In the genomic region with DNA sequence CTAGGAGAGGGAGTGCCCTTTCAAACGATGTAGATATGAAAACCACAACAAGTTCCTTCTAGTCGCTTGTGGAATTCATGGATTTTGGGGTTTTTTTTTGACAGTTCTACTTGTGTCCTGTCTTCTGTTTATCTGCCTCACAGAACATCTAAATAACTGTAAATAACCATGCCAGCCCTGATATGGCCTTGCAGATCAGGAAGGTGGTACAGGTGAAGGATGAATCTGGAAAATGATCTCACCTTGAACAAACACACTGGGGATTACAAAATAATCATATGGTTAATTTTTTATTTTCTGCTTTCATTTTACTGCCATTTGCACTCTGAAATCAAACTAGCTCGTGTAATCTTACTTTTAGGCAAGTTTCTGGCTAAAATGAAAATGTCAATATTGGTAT, we compare ENCODE assay signal across 27 cellular contexts. TPM values are rescaled to one million over a fixed set of nuclear protein-coding genes. Genes with fewer than 3 reads are reported as not detected.
A peak's percentile ranks its signal among the peaks of the same experiment; 100 is the strongest.
DNase-seq lines count a peak whose midpoint lies in the region; ATAC-seq, FAIRE-seq and TF ChIP-seq lines count a peak whose summit lies in the region.
"Had no signal": no experiment of that assay in that cellular context is flagged by ENCODE, and none has a peak within 500 bp of the region (broad histone marks: within the 10 kb centered on the region; RNA-seq: fewer than 3 reads in every experiment).

No MANE protein-coding gene starts in this region.

- TF ChIP-seq EP300 in HepG2 (IDR thresholded peaks at IDR 0.05; ENCODE audit: low read depth in 2 of 2, low read length in 2 of 2): no peak
- TF ChIP-seq EP300 in HepG2 (CRISPR knock-in tag; IDR thresholded peaks at IDR 0.05; ENCODE audit: borderline replicate concordance): no peak

- no peaks in the 10 kb centered on the region for H3K9me3 Mint-ChIP-seq in type B pancreatic cell
- H3K9me3 Mint-ChIP-seq: CD4-positive, alpha-beta T cell; IgD-negative memory B cell had no signal

- H3K27ac ChIP-seq in liver (ENCODE audit: low read depth in 1 of 2, low read length in 2 of 2) (peak overlapping the region; percentile 77 to 88), HepG2 (ENCODE audit: extremely low read length, insufficient read depth, low read length) (no peak overlapping the region), kidney (ENCODE audit: low read depth in 2 of 2, low read length in 2 of 2) (no peak overlapping the region)
- H3K27ac ChIP-seq: BLaER1 treated with 17β-estradiol and CSF1 and Interleukin-3, amounts not matched to agents 10 nM and 100 nM; KMS-11; Peyer's patch had no signal

- 26% methylated on average over 3 of the region's 3 CpGs for WGBS in liver
- 66% methylated on average over 3 of the region's 3 CpGs for WGBS in HepG2 (ENCODE audit: low lambda C conversion rate)

- FAIRE-seq in HepG2 (lab: Jason Lieb, UNC) (no peak), kidney (lab: Jason Lieb, UNC) (peak; percentile 13)
- FAIRE-seq: A204.1, GM12892, H1 had no signal

- H3K4me3 Mint-ChIP-seq in T-helper 17 cell: no peak overlapping the region
- no peak overlapping the region for H3K4me3 Mint-ChIP-seq in type B pancreatic cell
- H3K4me3 Mint-ChIP-seq: CD4-positive, alpha-beta T cell; IgD-negative memory B cell had no signal

- no peaks in the 10 kb centered on the region for H3K27me3 Mint-ChIP-seq in T-helper 17 cell
- H3K27me3 Mint-ChIP-seq in type B pancreatic cell: no peaks in the 10 kb centered on the region
- H3K27me3 Mint-ChIP-seq: CD4-positive, alpha-beta T cell had no signal

- H3K27me3 ChIP-seq in liver (ENCODE audit: control insufficient read depth in 4 of 4, insufficient read depth in 4 of 4, low read length in 3 of 4): no peaks in the 10 kb centered on the region
- H3K27me3 ChIP-seq in HepG2 (ENCODE audit: control insufficient read depth in 1 of 2, insufficient read depth in 2 of 2, low read length in 2 of 2): no peaks in the 10 kb centered on the region
- H3K27me3 ChIP-seq: Peyer's patch had no signal

- no peak overlapping the region for H3K9ac ChIP-seq in liver (ENCODE audit: low read depth in 1 of 2, low read length in 2 of 2)
- H3K9ac ChIP-seq in HepG2 (ENCODE audit: insufficient read depth, low read depth, low read length): no peak overlapping the region
- no peak overlapping the region for H3K9ac ChIP-seq in kidney (ENCODE audit: low read length in 2 of 2)
- H3K9ac ChIP-seq: BLaER1 treated with 17β-estradiol and CSF1 and Interleukin-3, amounts not matched to agents 10 nM and 100 nM; KMS-11 had no signal

- CTCF ChIA-PET in HepG2 (lab: Yijun Ruan, JAX; ENCODE audit: low intra/inter-chr PET ratio, low total read pairs): no interaction called here

- peaks cover 14% of the 10 kb centered on the region for H3K4me1 Mint-ChIP-seq in T-helper 17 cell
- H3K4me1 Mint-ChIP-seq in type B pancreatic cell (ENCODE audit: unreplicated experiment): no peaks in the 10 kb centered on the region

- ATAC-seq in HepG2: no peak
- ATAC-seq in T-helper 17 cell: no peak
- no peak for ATAC-seq in HG03025 (IDR thresholded peaks at IDR 0.05; ENCODE audit: low FRiP score, unreplicated experiment)

- intact Hi-C loops in HepG2 (cut with micrococcal nuclease; ENCODE audit: unreplicated experiment): no loop called here
- intact Hi-C loops in kidney (cut with DNase I): no loop called here

- H2AFZ ChIP-seq in HepG2 (ENCODE audit: low read length): no peak overlapping the region

- no peaks in the 10 kb centered on the region for H3K36me3 ChIP-seq in liver (ENCODE audit: control insufficient read depth in 4 of 4, insufficient read depth in 3 of 4, low read depth in 1 of 4, low read length in 3 of 4)
- H3K36me3 ChIP-seq in HepG2 (replicated peaks in 1 of 2; ENCODE audit: control insufficient read depth in 1 of 2, insufficient read depth in 2 of 2, low read length in 2 of 2): no peaks in the 10 kb centered on the region
- H3K36me3 ChIP-seq in kidney (ENCODE audit: control insufficient read depth in 1 of 2, insufficient read depth in 2 of 2, low read length in 2 of 2): no peaks in the 10 kb centered on the region
- H3K36me3 ChIP-seq: BLaER1 treated with 17β-estradiol and CSF1 and Interleukin-3, amounts not matched to agents 10 nM and 100 nM; Peyer's patch had no signal

- peaks cover 5% of the 10 kb centered on the region for H3K36me3 Mint-ChIP-seq in T-helper 17 cell (ENCODE audit: low read depth)
- H3K36me3 Mint-ChIP-seq in type B pancreatic cell: no peaks in the 10 kb centered on the region

- H3K27ac Mint-ChIP-seq in T-helper 17 cell: peak overlapping the region; percentile 83
- peak overlapping the region; percentile 39 for H3K27ac Mint-ChIP-seq in type B pancreatic cell
- H3K27ac Mint-ChIP-seq: CD4-positive, alpha-beta T cell; IgD-negative memory B cell had no signal

- no peak overlapping the region for H3K4me2 ChIP-seq in HepG2 (ENCODE audit: low read depth, low read length)
- H3K4me2 ChIP-seq: BLaER1 treated with 17β-estradiol and CSF1 and Interleukin-3, amounts not matched to agents 10 nM and 100 nM; KMS-11 had no signal

- H3K79me2 ChIP-seq in HepG2 (ENCODE audit: insufficient read depth, low read length): no peaks in the 10 kb centered on the region

- in situ Hi-C loops in HepG2 (cut with HindIII; ENCODE audit: extremely low pct_ligation_motif_present, low pct_unique_long_range_greater_than_20kb): no loop called here

- no TSS peak for BruUV-seq in HepG2 (replicated peaks; lab: Mats Ljungman, UMichigan)

- H3K9me3 ChIP-seq in liver (ENCODE audit: control insufficient read depth in 4 of 4, low read length in 3 of 4): no peaks in the 10 kb centered on the region
- no peaks in the 10 kb centered on the region for H3K9me3 ChIP-seq in HepG2 (ENCODE audit: low read length)
- no peaks in the 10 kb centered on the region for H3K9me3 ChIP-seq in T-helper 17 cell (ENCODE audit: control insufficient read depth, low read length, poor library complexity, severe bottlenecking)
- H3K9me3 ChIP-seq in kidney (ENCODE audit: control insufficient read depth in 1 of 2, low read length in 2 of 2): no peaks in the 10 kb centered on the region
- H3K9me3 ChIP-seq: BLaER1 treated with 17β-estradiol and CSF1 and Interleukin-3, amounts not matched to agents 10 nM and 100 nM; Caco-2; Peyer's patch had no signal

- H3K4me1 ChIP-seq in liver (ENCODE audit: control insufficient read depth in 4 of 4, insufficient read depth in 4 of 4, low read length in 3 of 4): peaks cover 0 to 4% (median 2%) of the 10 kb centered on the region in 4 donors
- no peaks in the 10 kb centered on the region for H3K4me1 ChIP-seq in HepG2 (ENCODE audit: insufficient read depth, low read length)
- H3K4me1 ChIP-seq in kidney (ENCODE audit: control insufficient read depth in 1 of 2, insufficient read depth in 1 of 2, low read depth in 1 of 2, low read length in 2 of 2): no peaks in the 10 kb centered on the region
- H3K4me1 ChIP-seq: BLaER1 treated with 17β-estradiol and CSF1 and Interleukin-3, amounts not matched to agents 10 nM and 100 nM; Peyer's patch had no signal

- DNase-seq in HepG2 (ENCODE audit: low spot score): no peak
- DNase-seq in T-helper 17 cell: no peak
- no peak for DNase-seq in kidney
- DNase-seq in type B pancreatic cell (ENCODE audit: extremely low spot score, unreplicated experiment): no peak
- no peak for DNase-seq in hippocampal formation (lab: John Stamatoyannopoulos, UW)
- no peak for DNase-seq in activated CD4-positive, alpha-beta T cell treated with anti-CD3 and anti-CD28 coated beads for 48 hours
- DNase-seq: AML-193; Caco-2; CD4-positive, alpha-beta T cell; DMS 273 treated with DMSO at 0.1 percent for 48 hours; DND-41; HCEC 1CT; MM.1S; NCI-H2081; NCI-H226; NCI-H510A; NCI-H69; Peyer's patch; SHP77 treated with DMSO at 0.1 percent for 48 hours had no signal

- no peak for TF ChIP-seq RAD21 in liver (IDR thresholded peaks at IDR 0.05)
- TF ChIP-seq RAD21 in HepG2 (CRISPR knock-in tag; IDR thresholded peaks at IDR 0.05): no peak

- no peak for TF ChIP-seq CTCF in liver (IDR thresholded peaks at IDR 0.05; ENCODE audit: low read depth, low read length, missing input control)
- no peak for TF ChIP-seq CTCF in HepG2 (CRISPR knock-in tag; IDR thresholded peaks at IDR 0.05)
- TF ChIP-seq CTCF in kidney (IDR thresholded peaks at IDR 0.05; ENCODE audit: borderline replicate concordance, extremely low read depth, insufficient read depth): no peak
- no peak for TF ChIP-seq CTCF in type B pancreatic cell (conservative IDR thresholded peaks at IDR 0.05)

- no peak overlapping the region for H3K4me3 ChIP-seq in liver (ENCODE audit: low read depth in 1 of 3, low read length in 3 of 3)
- no peak overlapping the region for H3K4me3 ChIP-seq in HepG2 (replicated peaks in 1 of 3; ENCODE audit: insufficient read depth in 1 of 3, low read depth in 2 of 3, low read length in 3 of 3)
- H3K4me3 ChIP-seq in kidney (ENCODE audit: low read length in 2 of 2): no peak overlapping the region
- H3K4me3 ChIP-seq: BLaER1 treated with 17β-estradiol and CSF1 and Interleukin-3, amounts not matched to agents 10 nM and 100 nM; Peyer's patch had no signal

- POLR2A ChIA-PET in HepG2 (lab: Yijun Ruan, JAX): no interaction called here

- TF ChIP-seq POLR2A in HepG2 (IDR thresholded peaks at IDR 0.05; ENCODE audit: insufficient read depth in 1 of 2, low read depth in 2 of 2, low read length in 2 of 2): no peak

- H4K20me1 ChIP-seq in HepG2 (ENCODE audit: insufficient read depth, low read length): no peaks in the 10 kb centered on the region

RNA-seq across cellular contexts. Expression of gene GPR82, which starts 37.2 kb away (rescaled TPM):
- under 1 TPM; 0.14 to 0.67 TPM for total RNA-seq in liver
- polyA plus RNA-seq in liver: under 1 TPM; 0.59 to 0.61 TPM
- not detected in 2 replicates for total RNA-seq in HepG2 (2016; rRNA removed; fragmentation: Illumina TruSeq; extraction: Trizol)
- not detected in 2 replicates for total RNA-seq in HepG2 (2016; cell fraction: cytosol; rRNA removed; fragmentation: Illumina TruSeq; extraction: Trizol; ENCODE audit: low read depth)
- not detected in 2 replicates for total RNA-seq in HepG2 (2016; cell fraction: insoluble cytoplasmic fraction; rRNA removed; fragmentation: Illumina TruSeq; extraction: Trizol)
- total RNA-seq in HepG2 (2016; cell fraction: membrane; rRNA removed; fragmentation: Illumina TruSeq; extraction: Trizol): not detected in 2 replicates
- total RNA-seq in HepG2 (2016; cell fraction: nucleus; rRNA removed; fragmentation: Illumina TruSeq; extraction: Trizol): not detected in 2 replicates
- not detected in 2 replicates for polyA plus RNA-seq in HepG2 (2011; rRNA removed)
- not detected in 2 replicates for polyA plus RNA-seq in HepG2 (2011; cell fraction: cytosol; rRNA removed)
- not detected in 2 replicates for polyA plus RNA-seq in HepG2 (2011; cell fraction: nucleus; rRNA removed)
- polyA plus RNA-seq in HepG2 (2012): 0.05 TPM in 1 of 2 replicates, not detected in the other
- not detected in 2 replicates for polyA plus RNA-seq in HepG2 (2016; cell fraction: cytosol; fragmentation: Illumina TruSeq; extraction: Trizol; ENCODE audit: low read depth)
- not detected in 2 replicates for polyA plus RNA-seq in HepG2 (2016; cell fraction: insoluble cytoplasmic fraction; fragmentation: Illumina TruSeq; extraction: Trizol; ENCODE audit: low read depth)
- not detected in 2 replicates for polyA plus RNA-seq in HepG2 (2016; cell fraction: membrane; fragmentation: Illumina TruSeq; extraction: Trizol; ENCODE audit: low read depth)
- polyA plus RNA-seq in HepG2 (2016; cell fraction: nucleus; fragmentation: Illumina TruSeq; extraction: Trizol; ENCODE audit: insufficient read depth, low read depth): not detected in 2 replicates
- polyA minus RNA-seq in HepG2 (2011; rRNA and poly(A)+ RNA removed; ENCODE audit: low replicate concordance): not detected in 2 replicates
- polyA minus RNA-seq in HepG2 (2011; cell fraction: cytosol; rRNA and poly(A)+ RNA removed): not detected in 2 replicates
- not detected in 2 replicates for polyA minus RNA-seq in HepG2 (2011; cell fraction: nucleus; rRNA and poly(A)+ RNA removed)
- total RNA-seq in T-helper 17 cell: not detected
- total RNA-seq in kidney: 0.98 TPM
- 0.15 TPM for polyA plus RNA-seq in kidney (ENCODE audit: insufficient read depth, low read depth, low replicate concordance)
- not detected in 2 replicates for total RNA-seq in type B pancreatic cell (ENCODE audit: low replicate concordance)
- total RNA-seq: Caco-2; CD4-positive, alpha-beta T cell; H1 had no signal
- polyA plus RNA-seq: H1 had no signal

Comparison
In these comparisons a context has a peak if more than half of its experiments do, and no peak if none do; other contexts are left out.
1. H3K27ac ChIP-seq: peak in liver (2 of 2); none in HepG2 (single experiment) and kidney (0 of 2).